In the genomic region with DNA sequence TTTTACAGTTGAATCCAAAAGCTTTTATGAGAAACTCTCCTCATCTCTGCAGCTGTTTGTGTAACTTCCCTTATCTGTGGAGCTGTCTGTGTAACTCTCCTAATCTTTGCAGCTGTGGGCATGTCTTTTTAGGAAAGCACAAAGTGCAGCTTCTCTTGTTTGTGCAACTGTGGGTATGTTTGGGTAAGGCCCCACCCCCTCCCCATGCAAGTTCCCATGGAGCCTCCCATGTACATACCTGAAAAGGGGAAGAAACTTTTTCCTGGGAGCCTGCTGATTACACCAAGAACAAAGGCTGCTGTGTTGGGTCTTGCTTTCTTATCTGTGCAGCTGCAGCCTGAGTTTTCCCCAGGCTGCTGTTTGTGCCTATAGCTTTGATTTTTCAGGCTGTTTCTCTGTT, we compare ENCODE assay signal across 1 cellular context.
TF ChIP-seq lines count a peak whose summit lies in the region.

No MANE protein-coding gene starts in this region.

TF ChIP-seq in HepG2, 621 proteins besides CTCF, POLR2A, EP300 and RAD21 (continued from another document and continues in another):
- TF ChIP-seq ZNF232 (CRISPR knock-in tag; IDR thresholded peaks at IDR 0.05; ENCODE audit: borderline replicate concordance) (peak; percentile 57; the same call in 1 of the 2 replicates), PHF21A (CRISPR knock-in tag; IDR thresholded peaks at IDR 0.05) (peak; percentile 96), ZNF556 (CRISPR knock-in tag; IDR thresholded peaks at IDR 0.05; ENCODE audit: borderline replicate concordance) (peak; percentile 83; the same call in 1 of the 2 replicates), ELF1 (CRISPR knock-in tag; IDR thresholded peaks at IDR 0.05) (peak; percentile 66), ASH2L (IDR thresholded peaks at IDR 0.05; ENCODE audit: insufficient read length, low read depth, low read length) (peak; percentile 62), NR2F2 (IDR thresholded peaks at IDR 0.05; ENCODE audit: borderline replicate concordance, low read depth) (peak; percentile 84), NRL (CRISPR knock-in tag; IDR thresholded peaks at IDR 0.05; ENCODE audit: borderline replicate concordance) (no peak), ZNF317 (CRISPR knock-in tag; IDR thresholded peaks at IDR 0.05) (peak; percentile 69; the same call in 1 of the 2 replicates), ZNF260 (CRISPR knock-in tag; IDR thresholded peaks at IDR 0.05; ENCODE audit: borderline replicate concordance, low read depth) (no peak), TBX2 (CRISPR knock-in tag; IDR thresholded peaks at IDR 0.05; ENCODE audit: borderline replicate concordance) (peak; percentile 96), ZNF709 (CRISPR knock-in tag; IDR thresholded peaks at IDR 0.05) (0 out of 2 replicates have a peak, but pooled peaks have one; percentile 47), ZFP36L1 (CRISPR knock-in tag; IDR thresholded peaks at IDR 0.05) (peak; percentile 49; the same call in 1 of the 2 replicates), SMAD1 (CRISPR knock-in tag; IDR thresholded peaks at IDR 0.05; ENCODE audit: borderline replicate concordance, low read depth) (no peak), GZF1 (CRISPR knock-in tag; IDR thresholded peaks at IDR 0.05) (peak; percentile 76; the same call in 1 of the 2 replicates), ZNF607 (CRISPR knock-in tag; IDR thresholded peaks at IDR 0.05; ENCODE audit: borderline replicate concordance) (no peak), ZNF720 (CRISPR knock-in tag; IDR thresholded peaks at IDR 0.05) (no peak), FOXC1 (CRISPR knock-in tag; IDR thresholded peaks at IDR 0.05; ENCODE audit: borderline replicate concordance) (peak; percentile 32; the same call in 1 of the 2 replicates), ZNF564 (CRISPR knock-in tag; IDR thresholded peaks at IDR 0.05) (peak; percentile 47; the same call in 1 of the 2 replicates), ZNF496 (CRISPR knock-in tag; IDR thresholded peaks at IDR 0.05; ENCODE audit: insufficient replicate concordance) (no peak), POLR2G (IDR thresholded peaks at IDR 0.05; ENCODE audit: low read depth, low read length) (peak; percentile 43; the same call in 1 of the 2 replicates), ZNF207 (IDR thresholded peaks at IDR 0.05; ENCODE audit: borderline replicate concordance) (no peak), TBX3 (IDR thresholded peaks at IDR 0.05; ENCODE audit: borderline replicate concordance) (peak; percentile 71; the same call in 1 of the 2 replicates), KLF16 (CRISPR knock-in tag; IDR thresholded peaks at IDR 0.05) (peak in 1 of 2 experiments; percentile 92; a peak in 1 of 4 replicates), NFKBIZ (CRISPR knock-in tag; IDR thresholded peaks at IDR 0.05) (peak; percentile 85; the same call in 1 of the 2 replicates), NFIC (IDR thresholded peaks at IDR 0.05; ENCODE audit: low read length) (peak; percentile 95), RBAK (CRISPR knock-in tag; IDR thresholded peaks at IDR 0.05) (no peak), SP2 (CRISPR knock-in tag; IDR thresholded peaks at IDR 0.05) (no peak), ISX (CRISPR knock-in tag; conservative IDR thresholded peaks at IDR 0.05) (no peak), ZFP82 (CRISPR knock-in tag; IDR thresholded peaks at IDR 0.05; ENCODE audit: borderline replicate concordance) (no peak), NFKB2 (CRISPR knock-in tag; IDR thresholded peaks at IDR 0.05; ENCODE audit: borderline replicate concordance) (no peak)
- TF ChIP-seq, protein P1, sequence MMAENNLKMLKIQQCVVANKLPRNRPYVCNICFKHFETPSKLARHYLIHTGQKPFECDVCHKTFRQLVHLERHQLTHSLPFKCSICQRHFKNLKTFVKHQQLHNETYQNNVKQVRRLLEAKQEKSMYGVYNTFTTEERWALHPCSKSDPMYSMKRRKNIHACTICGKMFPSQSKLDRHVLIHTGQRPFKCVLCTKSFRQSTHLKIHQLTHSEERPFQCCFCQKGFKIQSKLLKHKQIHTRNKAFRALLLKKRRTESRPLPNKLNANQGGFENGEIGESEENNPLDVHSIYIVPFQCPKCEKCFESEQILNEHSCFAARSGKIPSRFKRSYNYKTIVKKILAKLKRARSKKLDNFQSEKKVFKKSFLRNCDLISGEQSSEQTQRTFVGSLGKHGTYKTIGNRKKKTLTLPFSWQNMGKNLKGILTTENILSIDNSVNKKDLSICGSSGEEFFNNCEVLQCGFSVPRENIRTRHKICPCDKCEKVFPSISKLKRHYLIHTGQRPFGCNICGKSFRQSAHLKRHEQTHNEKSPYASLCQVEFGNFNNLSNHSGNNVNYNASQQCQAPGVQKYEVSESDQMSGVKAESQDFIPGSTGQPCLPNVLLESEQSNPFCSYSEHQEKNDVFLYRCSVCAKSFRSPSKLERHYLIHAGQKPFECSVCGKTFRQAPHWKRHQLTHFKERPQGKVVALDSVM (CRISPR knock-in tag; IDR thresholded peaks at IDR 0.05), result no peak
- TF ChIP-seq, protein P2, sequence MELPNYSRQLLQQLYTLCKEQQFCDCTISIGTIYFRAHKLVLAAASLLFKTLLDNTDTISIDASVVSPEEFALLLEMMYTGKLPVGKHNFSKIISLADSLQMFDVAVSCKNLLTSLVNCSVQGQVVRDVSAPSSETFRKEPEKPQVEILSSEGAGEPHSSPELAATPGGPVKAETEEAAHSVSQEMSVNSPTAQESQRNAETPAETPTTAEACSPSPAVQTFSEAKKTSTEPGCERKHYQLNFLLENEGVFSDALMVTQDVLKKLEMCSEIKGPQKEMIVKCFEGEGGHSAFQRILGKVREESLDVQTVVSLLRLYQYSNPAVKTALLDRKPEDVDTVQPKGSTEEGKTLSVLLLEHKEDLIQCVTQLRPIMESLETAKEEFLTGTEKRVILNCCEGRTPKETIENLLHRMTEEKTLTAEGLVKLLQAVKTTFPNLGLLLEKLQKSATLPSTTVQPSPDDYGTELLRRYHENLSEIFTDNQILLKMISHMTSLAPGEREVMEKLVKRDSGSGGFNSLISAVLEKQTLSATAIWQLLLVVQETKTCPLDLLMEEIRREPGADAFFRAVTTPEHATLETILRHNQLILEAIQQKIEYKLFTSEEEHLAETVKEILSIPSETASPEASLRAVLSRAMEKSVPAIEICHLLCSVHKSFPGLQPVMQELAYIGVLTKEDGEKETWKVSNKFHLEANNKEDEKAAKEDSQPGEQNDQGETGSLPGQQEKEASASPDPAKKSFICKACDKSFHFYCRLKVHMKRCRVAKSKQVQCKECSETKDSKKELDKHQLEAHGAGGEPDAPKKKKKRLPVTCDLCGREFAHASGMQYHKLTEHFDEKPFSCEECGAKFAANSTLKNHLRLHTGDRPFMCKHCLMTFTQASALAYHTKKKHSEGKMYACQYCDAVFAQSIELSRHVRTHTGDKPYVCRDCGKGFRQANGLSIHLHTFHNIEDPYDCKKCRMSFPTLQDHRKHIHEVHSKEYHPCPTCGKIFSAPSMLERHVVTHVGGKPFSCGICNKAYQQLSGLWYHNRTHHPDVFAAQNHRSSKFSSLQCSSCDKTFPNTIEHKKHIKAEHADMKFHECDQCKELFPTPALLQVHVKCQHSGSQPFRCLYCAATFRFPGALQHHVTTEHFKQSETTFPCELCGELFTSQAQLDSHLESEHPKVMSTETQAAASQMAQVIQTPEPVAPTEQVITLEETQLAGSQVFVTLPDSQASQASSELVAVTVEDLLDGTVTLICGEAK (IDR thresholded peaks at IDR 0.05), result no peak
- TF ChIP-seq, protein P2 (CRISPR knock-in tag; IDR thresholded peaks at IDR 0.05), result peak; percentile 43; the same call in 1 of the 2 replicates
- TF ChIP-seq, protein P3, sequence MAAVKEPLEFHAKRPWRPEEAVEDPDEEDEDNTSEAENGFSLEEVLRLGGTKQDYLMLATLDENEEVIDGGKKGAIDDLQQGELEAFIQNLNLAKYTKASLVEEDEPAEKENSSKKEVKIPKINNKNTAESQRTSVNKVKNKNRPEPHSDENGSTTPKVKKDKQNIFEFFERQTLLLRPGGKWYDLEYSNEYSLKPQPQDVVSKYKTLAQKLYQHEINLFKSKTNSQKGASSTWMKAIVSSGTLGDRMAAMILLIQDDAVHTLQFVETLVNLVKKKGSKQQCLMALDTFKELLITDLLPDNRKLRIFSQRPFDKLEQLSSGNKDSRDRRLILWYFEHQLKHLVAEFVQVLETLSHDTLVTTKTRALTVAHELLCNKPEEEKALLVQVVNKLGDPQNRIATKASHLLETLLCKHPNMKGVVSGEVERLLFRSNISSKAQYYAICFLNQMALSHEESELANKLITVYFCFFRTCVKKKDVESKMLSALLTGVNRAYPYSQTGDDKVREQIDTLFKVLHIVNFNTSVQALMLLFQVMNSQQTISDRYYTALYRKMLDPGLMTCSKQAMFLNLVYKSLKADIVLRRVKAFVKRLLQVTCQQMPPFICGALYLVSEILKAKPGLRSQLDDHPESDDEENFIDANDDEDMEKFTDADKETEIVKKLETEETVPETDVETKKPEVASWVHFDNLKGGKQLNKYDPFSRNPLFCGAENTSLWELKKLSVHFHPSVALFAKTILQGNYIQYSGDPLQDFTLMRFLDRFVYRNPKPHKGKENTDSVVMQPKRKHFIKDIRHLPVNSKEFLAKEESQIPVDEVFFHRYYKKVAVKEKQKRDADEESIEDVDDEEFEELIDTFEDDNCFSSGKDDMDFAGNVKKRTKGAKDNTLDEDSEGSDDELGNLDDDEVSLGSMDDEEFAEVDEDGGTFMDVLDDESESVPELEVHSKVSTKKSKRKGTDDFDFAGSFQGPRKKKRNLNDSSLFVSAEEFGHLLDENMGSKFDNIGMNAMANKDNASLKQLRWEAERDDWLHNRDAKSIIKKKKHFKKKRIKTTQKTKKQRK (IDR thresholded peaks at IDR 0.05; ENCODE audit: low read length), result no peak
- TF ChIP-seq, protein P4, sequence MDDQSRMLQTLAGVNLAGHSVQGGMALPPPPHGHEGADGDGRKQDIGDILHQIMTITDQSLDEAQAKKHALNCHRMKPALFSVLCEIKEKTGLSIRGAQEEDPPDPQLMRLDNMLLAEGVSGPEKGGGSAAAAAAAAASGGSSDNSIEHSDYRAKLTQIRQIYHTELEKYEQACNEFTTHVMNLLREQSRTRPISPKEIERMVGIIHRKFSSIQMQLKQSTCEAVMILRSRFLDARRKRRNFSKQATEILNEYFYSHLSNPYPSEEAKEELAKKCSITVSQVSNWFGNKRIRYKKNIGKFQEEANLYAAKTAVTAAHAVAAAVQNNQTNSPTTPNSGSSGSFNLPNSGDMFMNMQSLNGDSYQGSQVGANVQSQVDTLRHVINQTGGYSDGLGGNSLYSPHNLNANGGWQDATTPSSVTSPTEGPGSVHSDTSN (CRISPR knock-in tag; IDR thresholded peaks at IDR 0.05; ENCODE audit: borderline replicate concordance), result no peak
- TF ChIP-seq, protein P5, sequence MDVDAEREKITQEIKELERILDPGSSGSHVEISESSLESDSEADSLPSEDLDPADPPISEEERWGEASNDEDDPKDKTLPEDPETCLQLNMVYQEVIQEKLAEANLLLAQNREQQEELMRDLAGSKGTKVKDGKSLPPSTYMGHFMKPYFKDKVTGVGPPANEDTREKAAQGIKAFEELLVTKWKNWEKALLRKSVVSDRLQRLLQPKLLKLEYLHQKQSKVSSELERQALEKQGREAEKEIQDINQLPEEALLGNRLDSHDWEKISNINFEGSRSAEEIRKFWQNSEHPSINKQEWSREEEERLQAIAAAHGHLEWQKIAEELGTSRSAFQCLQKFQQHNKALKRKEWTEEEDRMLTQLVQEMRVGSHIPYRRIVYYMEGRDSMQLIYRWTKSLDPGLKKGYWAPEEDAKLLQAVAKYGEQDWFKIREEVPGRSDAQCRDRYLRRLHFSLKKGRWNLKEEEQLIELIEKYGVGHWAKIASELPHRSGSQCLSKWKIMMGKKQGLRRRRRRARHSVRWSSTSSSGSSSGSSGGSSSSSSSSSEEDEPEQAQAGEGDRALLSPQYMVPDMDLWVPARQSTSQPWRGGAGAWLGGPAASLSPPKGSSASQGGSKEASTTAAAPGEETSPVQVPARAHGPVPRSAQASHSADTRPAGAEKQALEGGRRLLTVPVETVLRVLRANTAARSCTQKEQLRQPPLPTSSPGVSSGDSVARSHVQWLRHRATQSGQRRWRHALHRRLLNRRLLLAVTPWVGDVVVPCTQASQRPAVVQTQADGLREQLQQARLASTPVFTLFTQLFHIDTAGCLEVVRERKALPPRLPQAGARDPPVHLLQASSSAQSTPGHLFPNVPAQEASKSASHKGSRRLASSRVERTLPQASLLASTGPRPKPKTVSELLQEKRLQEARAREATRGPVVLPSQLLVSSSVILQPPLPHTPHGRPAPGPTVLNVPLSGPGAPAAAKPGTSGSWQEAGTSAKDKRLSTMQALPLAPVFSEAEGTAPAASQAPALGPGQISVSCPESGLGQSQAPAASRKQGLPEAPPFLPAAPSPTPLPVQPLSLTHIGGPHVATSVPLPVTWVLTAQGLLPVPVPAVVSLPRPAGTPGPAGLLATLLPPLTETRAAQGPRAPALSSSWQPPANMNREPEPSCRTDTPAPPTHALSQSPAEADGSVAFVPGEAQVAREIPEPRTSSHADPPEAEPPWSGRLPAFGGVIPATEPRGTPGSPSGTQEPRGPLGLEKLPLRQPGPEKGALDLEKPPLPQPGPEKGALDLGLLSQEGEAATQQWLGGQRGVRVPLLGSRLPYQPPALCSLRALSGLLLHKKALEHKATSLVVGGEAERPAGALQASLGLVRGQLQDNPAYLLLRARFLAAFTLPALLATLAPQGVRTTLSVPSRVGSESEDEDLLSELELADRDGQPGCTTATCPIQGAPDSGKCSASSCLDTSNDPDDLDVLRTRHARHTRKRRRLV (CRISPR knock-in tag; IDR thresholded peaks at IDR 0.05), result 0 out of 2 replicates have a peak, but pooled peaks have one; percentile 39
